In the genomic region with DNA sequence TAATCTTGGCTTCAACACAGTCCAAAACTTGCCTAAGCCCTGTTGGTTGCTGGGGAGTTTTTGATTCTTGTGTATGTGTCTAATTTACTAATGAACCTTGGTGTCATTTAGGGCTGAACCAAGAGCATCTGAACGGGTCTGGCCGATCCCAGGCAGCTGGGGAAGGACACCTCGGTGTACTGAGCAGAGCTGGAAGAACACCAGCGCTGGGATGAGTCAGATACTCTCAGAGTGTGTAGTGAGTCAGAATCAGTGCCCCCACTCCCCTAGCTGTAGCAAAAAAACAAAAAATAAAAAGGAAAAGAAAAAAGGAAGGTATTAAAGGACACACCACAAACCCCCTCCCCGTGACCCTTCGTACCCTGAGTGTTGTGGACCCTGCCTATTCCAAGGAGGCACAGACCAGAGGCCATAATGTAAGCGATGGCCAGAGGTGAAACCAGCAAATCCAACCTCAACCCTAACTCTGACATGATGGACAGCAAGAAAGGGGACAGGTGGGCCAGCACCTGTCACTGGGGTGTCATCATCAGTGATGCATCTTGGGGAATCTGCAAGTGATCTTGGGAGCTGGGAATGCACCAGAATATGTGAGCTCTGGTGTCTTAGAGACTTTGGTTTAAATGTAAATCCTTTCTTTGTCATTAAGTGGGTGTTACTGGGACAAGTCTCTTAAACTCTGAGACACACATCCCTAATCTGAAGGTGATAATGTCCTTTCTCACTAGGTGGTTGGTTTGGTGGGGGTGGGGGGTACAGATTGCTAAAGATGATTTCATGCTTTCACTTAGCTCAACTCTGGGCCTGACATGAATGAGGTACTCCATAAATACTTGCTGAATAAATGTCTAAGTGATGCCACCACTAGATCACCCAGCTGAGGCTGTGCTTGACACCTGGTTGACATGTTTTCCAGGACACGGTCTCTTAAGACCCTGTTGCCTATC, we compare ENCODE assay signal across 8 cellular contexts. TPM values are rescaled to one million over a fixed set of nuclear protein-coding genes. Genes with fewer than 3 reads are reported as not detected.
DNase-seq lines count a peak whose midpoint lies in the region; ATAC-seq and TF ChIP-seq lines count a peak whose summit lies in the region.

No MANE protein-coding gene starts in this region.

- no peak overlapping the region for H3K27ac Mint-ChIP-seq in natural killer cell

- H3K9me3 Mint-ChIP-seq in natural killer cell, result no peaks in the 10 kb centered on the region

- ATAC-seq in GM19351 (IDR thresholded peaks at IDR 0.05; ENCODE audit: unreplicated experiment) (no peak), natural killer cell (no peak), GM19023 (IDR thresholded peaks at IDR 0.05; ENCODE audit: unreplicated experiment) (no peak), GM21737 (IDR thresholded peaks at IDR 0.05; ENCODE audit: unreplicated experiment) (no peak)

- H3K36me3 Mint-ChIP-seq in natural killer cell, result no peaks in the 10 kb centered on the region

- no peak for TF ChIP-seq CTCF in natural killer cell (IDR thresholded peaks at IDR 0.05)

- no peaks in the 10 kb centered on the region for H3K27me3 Mint-ChIP-seq in natural killer cell (ENCODE audit: low read depth in 2 of 2)

- DNase-seq in AG08395 (ENCODE audit: low spot score), result peak; percentile 95
- peak; percentile 76 for DNase-seq in MV-4-11 (lab: John Stamatoyannopoulos, UW)
- peak; percentile 69 for DNase-seq in dedifferentiated amniotic fluid mesenchymal stem cell (ENCODE audit: extremely low spot score)
- peak; percentile 43 for DNase-seq in non-pigmented ciliary epithelial cell (ENCODE audit: low read depth)
- no peak for DNase-seq in natural killer cell

- intact Hi-C loops in natural killer cell (cut with micrococcal nuclease), result loop anchor here (10.0 kb wide), 1 partner anchor 58 kb away; no protein-coding TSS in a partner anchor

- peaks cover 34 to 36% of the 10 kb centered on the region in 2 donors for H3K4me1 Mint-ChIP-seq in natural killer cell

- no peak overlapping the region for H3K4me3 Mint-ChIP-seq in natural killer cell

RNA-seq across cellular contexts. Expression of a gene that starts 34.2 kb away (rescaled TPM):
- 100 to 1,000 TPM; 122 to 149 (median 124) TPM for total RNA-seq in natural killer cell
